Comparison of ENCODE assay signal across 8 cellular contexts in the genomic region with DNA sequence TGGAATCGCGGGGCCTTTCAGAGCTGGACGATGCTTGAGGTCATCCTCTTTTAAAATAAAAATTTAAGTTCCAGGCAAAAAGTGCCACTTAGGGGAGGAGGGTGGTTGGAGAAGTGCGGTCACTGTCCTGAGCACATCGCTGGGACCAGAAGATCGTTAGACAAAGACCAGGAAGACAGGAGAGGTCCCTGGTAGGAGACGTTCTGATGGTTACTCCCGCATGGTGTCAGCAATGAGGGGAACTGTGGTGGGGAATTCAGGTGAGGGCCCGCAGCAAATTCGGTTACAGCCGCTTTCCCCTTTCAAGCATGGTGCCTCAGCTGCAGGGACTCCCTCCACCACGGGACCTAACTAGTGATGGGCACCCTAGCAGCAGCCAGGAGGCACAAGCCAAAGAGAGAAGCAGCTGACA. TPM values are rescaled to one million over a fixed set of nuclear protein-coding genes. Genes with fewer than 3 reads are reported as not detected.
A peak's percentile ranks its signal among the peaks of the same experiment; 100 is the strongest.
DNase-seq lines count a peak whose midpoint lies in the region; ATAC-seq and TF ChIP-seq lines count a peak whose summit lies in the region.

No MANE protein-coding gene starts in this region.

- peak overlapping the region; percentile 100 for H3K27ac Mint-ChIP-seq in MCF 10A (ENCODE audit: low read depth, unreplicated experiment)
- H3K27ac Mint-ChIP-seq in stimulated activated naive B cell treated with anti-CD40 and anti-IgM and Interleukin-4, amounts not matched to agents 10 μg/mL and 1 μg/mL and 100 μg/mL, for 72 hours, result peak overlapping the region; percentile 99

- peak overlapping the region; percentile 83 for H3K4me3 ChIP-seq in BJ (ENCODE audit: low read depth, low read length)
- peak overlapping the region; percentile 53 to 89 (median 66) for H3K4me3 ChIP-seq in Peyer's patch

- no peaks in the 10 kb centered on the region for H3K27me3 Mint-ChIP-seq in MCF 10A (ENCODE audit: insufficient read depth, unreplicated experiment)
- H3K27me3 Mint-ChIP-seq in stimulated activated naive B cell treated with anti-CD40 and anti-IgM and Interleukin-4, amounts not matched to agents 10 μg/mL and 1 μg/mL and 100 μg/mL, for 72 hours, result no peaks in the 10 kb centered on the region

- no peaks in the 10 kb centered on the region for H3K9me3 ChIP-seq in Peyer's patch

- H3K4me1 ChIP-seq in Peyer's patch, result peaks cover 3 to 15% (median 7%) of the 10 kb centered on the region in 4 donors

- CTCF ChIA-PET in BJ (lab: Yijun Ruan, JAX) (interaction anchor here (0.7 to 2.1 kb wide), 12 partner anchors 9 to 544 kb away, joined by 3 to 35 read pairs (median 4); no protein-coding TSS in a partner anchor), MCF 10A (lab: Yijun Ruan, JAX) (interaction anchor here (0.6 to 2.3 kb wide), 20 partner anchors 8 to 191 kb away, joined by 3 to 24 read pairs (median 4); a partner anchor contains a TSS)

- H3K9me3 Mint-ChIP-seq in MCF 10A (ENCODE audit: unreplicated experiment), result no peaks in the 10 kb centered on the region
- no peaks in the 10 kb centered on the region for H3K9me3 Mint-ChIP-seq in stimulated activated naive B cell treated with anti-CD40 and anti-IgM and Interleukin-4, amounts not matched to agents 10 μg/mL and 1 μg/mL and 100 μg/mL, for 72 hours

- H3K27ac ChIP-seq in Peyer's patch, result peak overlapping the region; percentile 79 to 94 (median 91)

- BruUV-seq in MCF 10A (replicated peaks; lab: Mats Ljungman, UMichigan), result no TSS peak

- peaks cover 31% of the 10 kb centered on the region for H3K4me1 Mint-ChIP-seq in MCF 10A (ENCODE audit: insufficient read depth, unreplicated experiment)
- H3K4me1 Mint-ChIP-seq in stimulated activated naive B cell treated with anti-CD40 and anti-IgM and Interleukin-4, amounts not matched to agents 10 μg/mL and 1 μg/mL and 100 μg/mL, for 72 hours, result peaks cover 20 to 32% of the 10 kb centered on the region in 2 donors

- no peak for TF ChIP-seq CTCF in BJ (IDR thresholded peaks at IDR 0.05; ENCODE audit: insufficient read depth, low read depth, low read length)
- peak in 1 of 6 experiments; percentile 5 for TF ChIP-seq CTCF in Peyer's patch (IDR thresholded peaks at IDR 0.05)
- no peak for TF ChIP-seq CTCF in MCF 10A (IDR thresholded peaks at IDR 0.05; ENCODE audit: unreplicated experiment)

- POLR2A ChIA-PET in BJ (lab: Charles Lee) (interaction anchor here (0.6 kb wide), 1 partner anchor 13 kb away, joined by 5 read pairs; no protein-coding TSS in a partner anchor), MCF 10A (lab: Yijun Ruan, JAX) (interaction anchor here (0.7 to 3.3 kb wide), 15 partner anchors 9 to 311 kb away, joined by 3 to 82 read pairs (median 17); a partner anchor contains a TSS)

- ATAC-seq in GM21576 (IDR thresholded peaks at IDR 0.05; ENCODE audit: unreplicated experiment), result peak; percentile 5
- peak; percentile 17 to 24 for ATAC-seq in stimulated activated naive B cell treated with anti-CD40 and anti-IgM and Interleukin-4, amounts not matched to agents 10 μg/mL and 1 μg/mL and 100 μg/mL, for 72 hours (replicated peaks)
- ATAC-seq in HG02885 (IDR thresholded peaks at IDR 0.05; ENCODE audit: poor library complexity, unreplicated experiment), result no peak

- TF ChIP-seq POLR2A in Peyer's patch (IDR thresholded peaks at IDR 0.05), result no peak

- peaks cover 85% of the 10 kb centered on the region for H3K36me3 Mint-ChIP-seq in MCF 10A (ENCODE audit: insufficient read depth, unreplicated experiment)
- H3K36me3 Mint-ChIP-seq in stimulated activated naive B cell treated with anti-CD40 and anti-IgM and Interleukin-4, amounts not matched to agents 10 μg/mL and 1 μg/mL and 100 μg/mL, for 72 hours, result peaks cover 18 to 25% of the 10 kb centered on the region in 2 donors

- H3K27me3 ChIP-seq in BJ (ENCODE audit: control insufficient read depth, insufficient read depth, low read length) (no peaks in the 10 kb centered on the region), Peyer's patch (no peaks in the 10 kb centered on the region)

- peaks cover 9% of the 10 kb centered on the region for H3K36me3 ChIP-seq in BJ (ENCODE audit: control insufficient read depth, insufficient read depth, low read length)
- H3K36me3 ChIP-seq in Peyer's patch, result peaks cover 0 to 38% (median 0%) of the 10 kb centered on the region in 3 donors

- DNase-seq in BJ (ENCODE audit: low read depth), result no peak
- peak in 1 of 3 donors; percentile 52 for DNase-seq in Peyer's patch
- DNase-seq in MCF 10A (ENCODE audit: unreplicated experiment), result peak; percentile 51
- peak; percentile 32 for DNase-seq in kidney tubule cell (ENCODE audit: low spot score)
- no peak for DNase-seq in stimulated activated naive B cell treated with anti-CD40 and anti-IgM and Interleukin-4, amounts not matched to agents 10 μg/mL and 1 μg/mL and 100 μg/mL, for 72 hours
- no peak for DNase-seq in NCI-H2227 treated with DMSO at 0.1 percent for 48 hours (lab: John Stamatoyannopoulos, UW)

- intact Hi-C loops in MCF 10A (cut with micrococcal nuclease), result loop anchor here (1.0 to 2.0 kb wide), 3 partner anchors 83 to 191 kb away; no protein-coding TSS in a partner anchor

- peak overlapping the region; percentile 98 for H3K4me3 Mint-ChIP-seq in MCF 10A (ENCODE audit: unreplicated experiment)
- H3K4me3 Mint-ChIP-seq in stimulated activated naive B cell treated with anti-CD40 and anti-IgM and Interleukin-4, amounts not matched to agents 10 μg/mL and 1 μg/mL and 100 μg/mL, for 72 hours, result peak overlapping the region; percentile 90 to 96

RNA-seq across cellular contexts. Expression of a gene that starts 1.0 kb away (rescaled TPM):
- 21.0 and 34.2 TPM in 2 replicates for polyA plus RNA-seq in BJ (2011; rRNA removed)
- 10.4 and 20.8 TPM in 2 replicates for polyA minus RNA-seq in BJ (2011; rRNA and poly(A)+ RNA removed)
- 10 to 100 TPM; 11.1 to 24.9 (median 18.2) TPM for total RNA-seq in Peyer's patch
- total RNA-seq in MCF 10A (2022), result 52.5 and 57.8 TPM in 2 replicates

RNA-seq across cellular contexts. Expression of a gene that starts 21.8 kb away (rescaled TPM):
- polyA plus RNA-seq in BJ (2011; rRNA removed), result 268 and 278 TPM in 2 replicates
- 77.7 and 100 TPM in 2 replicates for polyA minus RNA-seq in BJ (2011; rRNA and poly(A)+ RNA removed)
- total RNA-seq in Peyer's patch (100 to 1,000 TPM; 191 to 261 (median 231) TPM), MCF 10A (2022) (519 and 557 TPM in 2 replicates)

RNA-seq across cellular contexts. Expression of a gene that starts 40.3 kb away (rescaled TPM):
- 7.1 and 16.1 TPM in 2 replicates for polyA plus RNA-seq in BJ (2011; rRNA removed)
- polyA minus RNA-seq in BJ (2011; rRNA and poly(A)+ RNA removed), result 6.0 and 6.8 TPM in 2 replicates
- total RNA-seq in Peyer's patch, result 10 to 100 TPM in 3 of 4 donors, 1 to 10 TPM in 1; 9.1 to 18.7 (median 11.3) TPM
- total RNA-seq in MCF 10A (2022), result 18.5 and 18.9 TPM in 2 replicates

Comparison
In these comparisons a context has a peak if more than half of its experiments do, and no peak if none do; other contexts are left out.
1. DNase-seq: peak in MCF 10A (single experiment) and kidney tubule cell (single experiment); none in BJ (single experiment), stimulated activated naive B cell treated with anti-CD40 and anti-IgM and Interleukin-4, amounts not matched to agents 10 μg/mL and 1 μg/mL and 100 μg/mL, for 72 hours (single experiment) and NCI-H2227 treated with DMSO at 0.1 percent for 48 hours (single experiment).